Comparison of ENCODE assay signal across 8 cellular contexts in genomic region chr12:110502449-110502738, GRCh38. TPM values are rescaled to one million over a fixed set of nuclear protein-coding genes. Genes with fewer than 3 reads are reported as not detected.
DNase-seq lines count a peak whose midpoint lies in the region; ATAC-seq and TF ChIP-seq lines count a peak whose summit lies in the region.

No MANE protein-coding gene starts in this region.

- peaks cover 30% of the 10 kb centered on the region for H3K4me1 ChIP-seq in osteoblast (ENCODE audit: insufficient read depth, low read length)

- peaks cover 45% of the 10 kb centered on the region for H3K79me2 ChIP-seq in osteoblast (ENCODE audit: insufficient read depth, low read length)

- peak; percentile 5 for ATAC-seq in GM18909 (IDR thresholded peaks at IDR 0.05; ENCODE audit: poor library complexity, unreplicated experiment)

- DNase-seq in Jurkat, Clone E6-1 (ENCODE audit: low read depth, low spot score): no peak
- DNase-seq in coronary artery (ENCODE audit: low spot score): no peak
- no peak for DNase-seq in osteoblast (ENCODE audit: insufficient read length, low spot score, missing footprints)
- DNase-seq in SK-N-DZ (ENCODE audit: low spot score): no peak
- DNase-seq in NCI-H1930 (lab: John Stamatoyannopoulos, UW): no peak
- no peak for DNase-seq in activated CD8-positive, alpha-beta memory T cell treated with anti-CD3 and anti-CD28 coated beads, Interleukin-2, amount 50 U/mL, for 4 hours
- DNase-seq in midbrain (lab: John Stamatoyannopoulos, UW): no peak

- no peaks in the 10 kb centered on the region for H3K9me3 ChIP-seq in osteoblast (ENCODE audit: low read depth, low read length)

- no peaks in the 10 kb centered on the region for H4K20me1 ChIP-seq in osteoblast (ENCODE audit: insufficient read depth, low read length)

- H3K27me3 ChIP-seq in osteoblast (ENCODE audit: insufficient read depth, low read length): no peaks in the 10 kb centered on the region

- peak overlapping the region; percentile 83 for H3K4me2 ChIP-seq in osteoblast (ENCODE audit: insufficient read depth, low read length)

- peak overlapping the region; percentile 95 for H3K4me3 ChIP-seq in Jurkat, Clone E6-1 (ENCODE audit: low read length)
- H3K4me3 ChIP-seq in coronary artery (peak overlapping the region; percentile 83), osteoblast (ENCODE audit: insufficient read depth, low read length) (peak overlapping the region; percentile 81)

- peak overlapping the region; percentile 96 for H2AFZ ChIP-seq in osteoblast (ENCODE audit: low read length)

- peaks cover 15% of the 10 kb centered on the region for H3K36me3 ChIP-seq in osteoblast (ENCODE audit: insufficient read depth, low read length)

- H3K27ac ChIP-seq in coronary artery: peak overlapping the region; percentile 89 to 91
- H3K27ac ChIP-seq in osteoblast (ENCODE audit: low read depth, low read length): peak overlapping the region; percentile 6

- no peak for TF ChIP-seq CTCF in coronary artery (IDR thresholded peaks at IDR 0.05)
- TF ChIP-seq CTCF in osteoblast (IDR thresholded peaks at IDR 0.05; ENCODE audit: extremely low read depth, low read depth, low read length): no peak

RNA-seq across cellular contexts. Expression of gene RAD9B, which starts 0.3 kb away (rescaled TPM):
- 1.6 TPM for polyA plus RNA-seq in Jurkat, Clone E6-1 (2012; ENCODE audit: insufficient read depth, insufficient read length)
- 0.36 and 0.59 TPM in 2 replicates for total RNA-seq in osteoblast
- 0.28 and 0.42 TPM in 2 replicates for polyA plus RNA-seq in SK-N-DZ (2014; cell fraction: cytosol; rRNA removed)
- 0.05 and 0.19 TPM in 2 replicates for polyA plus RNA-seq in SK-N-DZ (2014; cell fraction: nucleus; rRNA removed)

RNA-seq across cellular contexts. Expression of gene VPS29, which starts 0.5 kb away (rescaled TPM):
- 162 TPM for polyA plus RNA-seq in Jurkat, Clone E6-1 (2012; ENCODE audit: insufficient read depth, insufficient read length)
- 51.4 and 54.8 TPM in 2 replicates for total RNA-seq in osteoblast
- polyA plus RNA-seq in SK-N-DZ (2014; cell fraction: cytosol; rRNA removed): 88.4 and 108 TPM in 2 replicates
- polyA plus RNA-seq in SK-N-DZ (2014; cell fraction: nucleus; rRNA removed): 138 and 199 TPM in 2 replicates

RNA-seq across cellular contexts. Expression of gene FAM216A, which starts 33.7 kb away (rescaled TPM):
- polyA plus RNA-seq in Jurkat, Clone E6-1 (2012; ENCODE audit: insufficient read depth, insufficient read length): 57.4 TPM
- 7.2 and 8.3 TPM in 2 replicates for total RNA-seq in osteoblast
- polyA plus RNA-seq in SK-N-DZ (2014; cell fraction: cytosol; rRNA removed): 118 and 149 TPM in 2 replicates
- polyA plus RNA-seq in SK-N-DZ (2014; cell fraction: nucleus; rRNA removed): 121 and 137 TPM in 2 replicates

RNA-seq across cellular contexts. Expression of gene GPN3, which starts 34.3 kb away (rescaled TPM):
- polyA plus RNA-seq in Jurkat, Clone E6-1 (2012; ENCODE audit: insufficient read depth, insufficient read length): 59.0 TPM
- total RNA-seq in osteoblast: 10.9 and 12.3 TPM in 2 replicates
- polyA plus RNA-seq in SK-N-DZ (2014; cell fraction: cytosol; rRNA removed): 49.2 and 55.9 TPM in 2 replicates
- polyA plus RNA-seq in SK-N-DZ (2014; cell fraction: nucleus; rRNA removed): 30.3 and 55.0 TPM in 2 replicates

RNA-seq across cellular contexts. Expression of gene ARPC3, which starts 52.3 kb away (rescaled TPM):
- polyA plus RNA-seq in Jurkat, Clone E6-1 (2012; ENCODE audit: insufficient read depth, insufficient read length): 365 TPM
- 258 and 263 TPM in 2 replicates for total RNA-seq in osteoblast
- polyA plus RNA-seq in SK-N-DZ (2014; cell fraction: cytosol; rRNA removed): 401 and 432 TPM in 2 replicates
- 213 and 442 TPM in 2 replicates for polyA plus RNA-seq in SK-N-DZ (2014; cell fraction: nucleus; rRNA removed)
